23 cellular contexts compared by ENCODE assay signal in genomic region chr12:107167756-107168155, GRCh38.
DNase-seq lines count a peak whose midpoint lies in the region; ATAC-seq and TF ChIP-seq lines count a peak whose summit lies in the region.
"Had no signal": no experiment of that assay in that cellular context is flagged by ENCODE, and none has a peak within 500 bp of the region (broad histone marks: within the 10 kb centered on the region; RNA-seq: fewer than 3 reads in every experiment).

No MANE protein-coding gene starts in this region.

- H3F3A ChIP-seq in PC-3 (ENCODE audit: low read length, unreplicated experiment): no peaks in the 10 kb centered on the region

- TF ChIP-seq CTCF in AG09319 (IDR thresholded peaks at IDR 0.05; ENCODE audit: low read depth, low read length): no peak
- TF ChIP-seq CTCF in PC-3 (conservative IDR thresholded peaks at IDR 0.05; ENCODE audit: low read depth, low read length): no peak
- TF ChIP-seq CTCF in parathyroid adenoma (IDR thresholded peaks at IDR 0.05): no peak
- TF ChIP-seq CTCF in foreskin keratinocyte (conservative IDR thresholded peaks at IDR 0.05): no peak

- H3K9me3 ChIP-seq in PC-3 (ENCODE audit: low read length): no peaks in the 10 kb centered on the region
- no peaks in the 10 kb centered on the region for H3K9me3 ChIP-seq in parathyroid adenoma (ENCODE audit: control insufficient read depth, low read length)
- H3K9me3 ChIP-seq: A549, BLaER1, Caco-2 had no signal

- H3K9me2 ChIP-seq in PC-3 (replicated peaks; ENCODE audit: low read length): no peaks in the 10 kb centered on the region

- H3K27ac ChIP-seq in PC-3 (ENCODE audit: low read length) (no peak overlapping the region), parathyroid adenoma (peak overlapping the region; percentile 51), foreskin keratinocyte (no peak overlapping the region)
- H3K27ac ChIP-seq: A549, BLaER1, C4-2B, GM23248 had no signal

- H3K79me2 ChIP-seq in PC-3 (ENCODE audit: low read length): no peaks in the 10 kb centered on the region
- no peaks in the 10 kb centered on the region for H3K79me2 ChIP-seq in parathyroid adenoma

- H3K4me2 ChIP-seq in PC-3 (ENCODE audit: low read length): 0 out of 2 replicates have a peak overlapping the region, but pooled peaks have one; percentile 12
- H3K4me2 ChIP-seq in parathyroid adenoma (ENCODE audit: low read length): no peak overlapping the region
- H3K4me2 ChIP-seq: A549, BLaER1 had no signal

- no peak overlapping the region for H3K4me3 ChIP-seq in PC-3 (ENCODE audit: low read length)
- no peak overlapping the region for H3K4me3 ChIP-seq in parathyroid adenoma (ENCODE audit: low read depth, low read length)
- H3K4me3 ChIP-seq: A549, BLaER1, GM12878, GM23248 had no signal

- no peaks in the 10 kb centered on the region for H3K27me3 ChIP-seq in PC-3 (ENCODE audit: low read length)
- H3K27me3 ChIP-seq in parathyroid adenoma (ENCODE audit: control insufficient read depth, insufficient read depth, low read length): no peaks in the 10 kb centered on the region
- no peaks in the 10 kb centered on the region for H3K27me3 ChIP-seq in foreskin keratinocyte
- H3K27me3 ChIP-seq: BLaER1 had no signal

- POLR2A ChIA-PET in PC-3 (lab: Charles Lee; ENCODE audit: unreplicated experiment): no interaction called here

- peaks cover 9% of the 10 kb centered on the region for H3K4me1 ChIP-seq in PC-3 (ENCODE audit: insufficient read depth, low read length)
- H3K4me1 ChIP-seq in parathyroid adenoma: peaks cover 30% of the 10 kb centered on the region
- peaks cover 3% of the 10 kb centered on the region for H3K4me1 ChIP-seq in foreskin keratinocyte
- H3K4me1 ChIP-seq: BLaER1, Caco-2 had no signal

- H4K20me1 ChIP-seq in PC-3 (ENCODE audit: low read length): no peaks in the 10 kb centered on the region
- H4K20me1 ChIP-seq: BLaER1 had no signal

- no peaks in the 10 kb centered on the region for H3K36me3 ChIP-seq in PC-3 (ENCODE audit: low read depth, low read length)
- no peaks in the 10 kb centered on the region for H3K36me3 ChIP-seq in parathyroid adenoma (ENCODE audit: control insufficient read depth, insufficient read depth, low read length)
- H3K36me3 ChIP-seq: BLaER1 had no signal

- ATAC-seq in PC-3 (no peak), GM21390 (IDR thresholded peaks at IDR 0.05; ENCODE audit: unreplicated experiment) (no peak), foreskin keratinocyte (no peak)
- ATAC-seq: A549; CD8-positive, alpha-beta T cell; GM12878; HCT116 had no signal

- H2AFZ ChIP-seq in PC-3 (ENCODE audit: low read length): no peak overlapping the region
- H2AFZ ChIP-seq in parathyroid adenoma: peak overlapping the region; percentile 76
- H2AFZ ChIP-seq: GM23248 had no signal

- CTCF ChIA-PET in PC-3 (lab: Charles Lee): no interaction called here

- H3K9ac ChIP-seq in PC-3 (ENCODE audit: low read length) (no peak overlapping the region), parathyroid adenoma (no peak overlapping the region)
- H3K9ac ChIP-seq: BLaER1, GM23248 had no signal

- peak; percentile 23 for DNase-seq in AG09319 (ENCODE audit: extremely low read depth, low read depth)
- no peak for DNase-seq in PC-3
- peak; percentile 17 for DNase-seq in glomerular visceral epithelial cell (ENCODE audit: extremely low spot score)
- no peak for DNase-seq in T-helper 9 cell
- DNase-seq in DMS79 treated with DMSO at 0.1 percent for 48 hours (lab: John Stamatoyannopoulos, UW): no peak
- DNase-seq in foreskin keratinocyte: no peak
- DNase-seq: 8988T; ACHN; Caco-2; CD4-positive, CD25-positive, alpha-beta regulatory T cell; CD8-positive, alpha-beta T cell; DMS153; EL; GDM1; GM23248; H9 had no signal

- BruUV-seq in PC-3 (replicated peaks; lab: Mats Ljungman, UMichigan): no TSS peak

- intact Hi-C loops in PC-3 (cut with micrococcal nuclease): no loop called here

Comparison
In these comparisons a context has a peak if more than half of its experiments do, and no peak if none do; other contexts are left out.
1. DNase-seq: peak in AG09319 (single experiment) and glomerular visceral epithelial cell (single experiment); none in PC-3 (single experiment), T-helper 9 cell (single experiment), DMS79 treated with DMSO at 0.1 percent for 48 hours (single experiment) and foreskin keratinocyte (0 of 2).